In the genomic region with DNA sequence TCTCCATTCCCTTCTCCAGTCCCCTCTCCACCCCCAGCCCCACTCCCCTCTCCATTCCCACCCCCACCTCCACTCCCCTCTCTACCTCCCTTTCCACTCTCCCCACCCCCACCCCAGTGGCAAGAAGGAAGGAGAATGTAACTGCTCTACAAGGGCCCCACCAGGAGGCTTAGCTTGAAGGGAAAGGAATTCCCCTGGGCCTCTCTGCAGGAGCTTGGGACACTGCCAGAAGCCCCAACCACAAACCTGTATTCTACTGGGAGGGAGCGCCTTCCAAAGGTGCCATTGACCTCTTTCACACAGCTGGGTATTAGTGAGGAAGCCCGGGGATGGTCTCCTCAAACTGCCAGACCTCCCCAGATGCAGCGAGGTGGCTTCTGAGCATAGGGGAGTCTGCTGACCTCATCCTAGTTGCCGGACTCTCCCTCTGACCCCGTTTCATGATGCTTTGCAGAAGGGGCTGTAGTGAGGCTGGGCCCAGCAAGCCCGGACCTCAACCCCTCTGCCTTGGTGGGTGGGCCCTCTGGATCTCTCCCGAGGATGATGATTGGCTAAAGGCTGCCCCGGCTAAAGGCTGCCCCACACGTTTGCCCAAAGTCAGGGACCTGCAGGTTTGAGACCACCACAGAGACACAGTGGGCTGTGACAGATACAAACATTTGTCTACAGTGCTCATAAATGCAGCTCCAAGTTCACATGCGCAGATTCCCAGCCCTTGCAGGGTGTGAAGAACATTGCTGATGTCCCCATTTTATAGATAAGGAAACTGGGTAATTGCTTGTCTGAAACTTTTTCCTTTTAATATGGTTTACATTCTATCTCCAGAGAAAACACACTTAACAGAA, we compare ENCODE assay signal across 8 cellular contexts. TPM values are rescaled to one million over a fixed set of nuclear protein-coding genes. Genes with fewer than 3 reads are reported as not detected.
DNase-seq lines count a peak whose midpoint lies in the region; ATAC-seq and TF ChIP-seq lines count a peak whose summit lies in the region.

No MANE protein-coding gene starts in this region.

- ATAC-seq in GM21737 (IDR thresholded peaks at IDR 0.05; ENCODE audit: unreplicated experiment) (no peak), HG02973 (IDR thresholded peaks at IDR 0.05; ENCODE audit: unreplicated experiment) (no peak)

- POLR2A ChIA-PET in RWPE1 (lab: Yijun Ruan, JAX; ENCODE audit: low non-redundant PET), result no interaction called here

- H3K9me3 Mint-ChIP-seq in neural progenitor cell, result no peaks in the 10 kb centered on the region

- H3K79me2 ChIP-seq in neural progenitor cell (ENCODE audit: low read depth), result no peaks in the 10 kb centered on the region

- H3K27ac Mint-ChIP-seq in neural progenitor cell, result no peak overlapping the region

- peaks cover 23% of the 10 kb centered on the region for H3K27me3 ChIP-seq in neural progenitor cell

- peaks cover 40% of the 10 kb centered on the region for H3K4me1 ChIP-seq in neural progenitor cell

- H2AFZ ChIP-seq in neural progenitor cell (replicated peaks), result no peak overlapping the region

- H3K27ac ChIP-seq in neural progenitor cell (no peak overlapping the region), RWPE1 (no peak overlapping the region)

- no peaks in the 10 kb centered on the region for H3K36me3 ChIP-seq in neural progenitor cell

- CTCF ChIA-PET in RWPE1 (lab: Yijun Ruan, JAX), result interaction anchor here (0.6 to 1.0 kb wide), 4 partner anchors 17 to 95 kb away, joined by 3 to 4 read pairs (median 4); a partner anchor contains a TSS

- H3F3A ChIP-seq in neural progenitor cell (ENCODE audit: low read depth), result no peaks in the 10 kb centered on the region

- no peaks in the 10 kb centered on the region for H3K9me3 ChIP-seq in neural progenitor cell (ENCODE audit: low read depth)

- H3K27me3 Mint-ChIP-seq in neural progenitor cell (ENCODE audit: insufficient read depth, low read depth), result peaks cover 12% of the 10 kb centered on the region

- H3K4me3 ChIP-seq in neural progenitor cell, result no peak overlapping the region

- no peak overlapping the region for H3K9ac ChIP-seq in neural progenitor cell

- TF ChIP-seq CTCF in neural progenitor cell (IDR thresholded peaks at IDR 0.05), result no peak
- no peak for TF ChIP-seq CTCF in RWPE1 (conservative IDR thresholded peaks at IDR 0.05; ENCODE audit: low read depth)

- peaks cover 43% of the 10 kb centered on the region for H3K4me1 Mint-ChIP-seq in neural progenitor cell

- H4K20me1 ChIP-seq in neural progenitor cell (ENCODE audit: low read depth), result no peaks in the 10 kb centered on the region

- DNase-seq in DMS 273 (lab: John Stamatoyannopoulos, UW; ENCODE audit: unreplicated experiment) (peak; percentile 81), NCI-H1105 (lab: John Stamatoyannopoulos, UW) (peak; percentile 34), dermis blood vessel endothelial cell (peak; percentile 92), neural progenitor cell (ENCODE audit: low spot score) (peak; percentile 42), T1000 (lab: John Stamatoyannopoulos, UW) (no peak), RWPE1 (ENCODE audit: low spot score) (no peak)

- no peak overlapping the region for H3K4me3 Mint-ChIP-seq in neural progenitor cell

- peak overlapping the region; percentile 86 for H3K4me2 ChIP-seq in neural progenitor cell

- H3K36me3 Mint-ChIP-seq in neural progenitor cell, result peaks cover 9% of the 10 kb centered on the region

RNA-seq across cellular contexts. Expression of a gene that starts 2.9 kb away (rescaled TPM):
- total RNA-seq in dermis blood vessel endothelial cell, result 174 and 360 TPM in 2 replicates
- total RNA-seq in neural progenitor cell (ENCODE audit: low replicate concordance), result 0.71 TPM in 1 of 2 replicates, not detected in the other

RNA-seq across cellular contexts. Expression of a gene that starts 16.1 kb away (rescaled TPM):
- total RNA-seq in dermis blood vessel endothelial cell (13.1 and 24.8 TPM in 2 replicates), neural progenitor cell (ENCODE audit: low replicate concordance) (3.1 and 9.7 TPM in 2 replicates)

RNA-seq across cellular contexts. Expression of a gene that starts 25.0 kb away (rescaled TPM):
- total RNA-seq in dermis blood vessel endothelial cell (53.6 and 54.4 TPM in 2 replicates), neural progenitor cell (ENCODE audit: low replicate concordance) (60.2 and 81.0 TPM in 2 replicates)

Comparison
In these comparisons a context has a peak if more than half of its experiments do, and no peak if none do; other contexts are left out.
1. DNase-seq: peak in DMS 273 (single experiment), NCI-H1105 (single experiment), dermis blood vessel endothelial cell (single experiment) and neural progenitor cell (single experiment); none in T1000 (single experiment) and RWPE1 (single experiment).
2. RNA of a gene that starts 2.9 kb away (total RNA-seq): 174 to 360 TPM in dermis blood vessel endothelial cell; 0.71 TPM in neural progenitor cell; every median in the first group is over 100 times any median in the second.